In genomic region chrX:20456971-20457370, GRCh38 we compare ENCODE assay signal across 25 cellular contexts.
DNase-seq lines count a peak whose midpoint lies in the region; ATAC-seq, FAIRE-seq and TF ChIP-seq lines count a peak whose summit lies in the region.
"Had no signal": no experiment of that assay in that cellular context is flagged by ENCODE, and none has a peak within 500 bp of the region (broad histone marks: within the 10 kb centered on the region; RNA-seq: fewer than 3 reads in every experiment).

No MANE protein-coding gene starts in this region.

- H3K27me3 ChIP-seq in astrocyte (ENCODE audit: insufficient read depth, low read length) (no peaks in the 10 kb centered on the region), neural cell (ENCODE audit: insufficient read depth, low read depth, low read length) (no peaks in the 10 kb centered on the region)
- H3K27me3 ChIP-seq: BE2C, BLaER1 had no signal

- 26% methylated on average over 1 of the region's 1 CpG for WGBS in A549 (ENCODE audit: missing lambda C conversion rate)

- H3K36me3 ChIP-seq in astrocyte (ENCODE audit: insufficient read depth, low read length) (no peaks in the 10 kb centered on the region), neural cell (ENCODE audit: insufficient read depth, low read length) (no peaks in the 10 kb centered on the region)
- H3K36me3 ChIP-seq: BE2C, BLaER1 had no signal

- H3K9ac ChIP-seq in astrocyte (ENCODE audit: low read length) = no peak overlapping the region
- no peak overlapping the region for H3K9ac ChIP-seq in neural cell (ENCODE audit: low read length)
- H3K9ac ChIP-seq: BLaER1 had no signal

- H3K79me2 ChIP-seq in astrocyte (ENCODE audit: insufficient read depth, low read length) = no peaks in the 10 kb centered on the region
- H3K79me2 ChIP-seq in neural cell (replicated peaks; ENCODE audit: insufficient read depth, low read length) = no peaks in the 10 kb centered on the region

- no peaks in the 10 kb centered on the region for H3K36me3 Mint-ChIP-seq in astrocyte (ENCODE audit: low read depth, unreplicated experiment)
- H3K36me3 Mint-ChIP-seq: CD14-positive monocyte; CD4-positive, alpha-beta memory T cell; CD4-positive, CD25-positive, alpha-beta regulatory T cell had no signal

- no peaks in the 10 kb centered on the region for H3K9me2 ChIP-seq in neural cell (ENCODE audit: insufficient read depth, low read length)

- TF ChIP-seq RAD21 in A549 (conservative IDR thresholded peaks at IDR 0.05 in 1 of 2, IDR thresholded peaks at IDR 0.05 in 1 of 2) (no peak), neural cell (conservative IDR thresholded peaks at IDR 0.05) (no peak)

- H3K4me3 ChIP-seq in A549 = no peak overlapping the region
- no peak overlapping the region for H3K4me3 ChIP-seq in astrocyte (ENCODE audit: insufficient read depth, low read depth, low read length)
- H3K4me3 ChIP-seq in neural cell (ENCODE audit: low read length) = no peak overlapping the region
- H3K4me3 ChIP-seq: BLaER1, GM12878 had no signal

- TF ChIP-seq CTCF in A549 (IDR thresholded peaks at IDR 0.05) (no peak), astrocyte (IDR thresholded peaks at IDR 0.05; ENCODE audit: insufficient read depth, low read depth, low read length) (no peak), neural cell (IDR thresholded peaks at IDR 0.05; ENCODE audit: poor library complexity, severe bottlenecking) (no peak)

- peaks cover 3% of the 10 kb centered on the region for H3K4me1 Mint-ChIP-seq in astrocyte (ENCODE audit: low read depth, unreplicated experiment)

- no peak for DNase-seq in A549 (ENCODE audit: low read depth in 1 of 2, low spot score in 1 of 2)
- DNase-seq in NCI-H2227 treated with DMSO at 0.1 percent for 48 hours (lab: John Stamatoyannopoulos, UW) = peak; percentile 65
- DNase-seq in astrocyte (ENCODE audit: low read depth) = no peak
- no peak for DNase-seq in anterior cingulate cortex (lab: John Stamatoyannopoulos, UW)
- DNase-seq in NCI-H187 treated with DMSO at 0.1 percent for 48 hours (lab: John Stamatoyannopoulos, UW) = no peak
- no peak for DNase-seq in effector CD4-positive, alpha-beta T cell
- DNase-seq: ACHN; BE2C; C1 segment of cervical spinal cord; CD4-positive, alpha-beta memory T cell; CD4-positive, CD25-positive, alpha-beta regulatory T cell; CD8-positive, alpha-beta memory T cell; COR-L47; DMS 273 treated with DMSO at 0.1 percent for 48 hours; DMS153; DMS53; DND-41; EL; GDM1 had no signal

- H3F3A ChIP-seq in neural cell (ENCODE audit: insufficient read depth, low read length, poor library complexity, severe bottlenecking) = no peaks in the 10 kb centered on the region

- H3K9me3 Mint-ChIP-seq in astrocyte (ENCODE audit: unreplicated experiment) = no peaks in the 10 kb centered on the region
- H3K9me3 Mint-ChIP-seq: CD4-positive, CD25-positive, alpha-beta regulatory T cell; CD8-positive, alpha-beta memory T cell had no signal

- TF ChIP-seq POLR2A in A549 (IDR thresholded peaks at IDR 0.05; ENCODE audit: low read length) = no peak

- no peaks in the 10 kb centered on the region for H3K9me3 ChIP-seq in A549
- no peaks in the 10 kb centered on the region for H3K9me3 ChIP-seq in astrocyte (ENCODE audit: insufficient read depth, low read depth, low read length)
- H3K9me3 ChIP-seq in neural cell (ENCODE audit: low read length) = no peaks in the 10 kb centered on the region
- H3K9me3 ChIP-seq: BE2C had no signal

- H3K4me3 Mint-ChIP-seq in astrocyte (ENCODE audit: unreplicated experiment) = no peak overlapping the region
- H3K4me3 Mint-ChIP-seq: CD14-positive monocyte; CD4-positive, alpha-beta memory T cell; CD4-positive, CD25-positive, alpha-beta regulatory T cell; CD8-positive, alpha-beta memory T cell had no signal

- FAIRE-seq in A549 (lab: Jason Lieb, UNC) = peak; percentile 76
- peak; percentile 81 for FAIRE-seq in astrocyte (lab: Jason Lieb, UNC)
- FAIRE-seq: GM12878, GM18507 had no signal

- H3K27ac ChIP-seq in A549 = no peak overlapping the region
- no peak overlapping the region for H3K27ac ChIP-seq in astrocyte (ENCODE audit: low read depth, low read length)
- no peak overlapping the region for H3K27ac ChIP-seq in neural cell (ENCODE audit: low read length)
- H3K27ac ChIP-seq: 22Rv1, BLaER1 had no signal

- H2AFZ ChIP-seq in astrocyte (ENCODE audit: low read depth, low read length) (no peak overlapping the region), neural cell (ENCODE audit: low read depth, low read length) (no peak overlapping the region)

- ATAC-seq in A549 = no peak
- ATAC-seq: GM12878 had no signal

- POLR2A ChIA-PET in A549 (lab: Yijun Ruan, JAX) = no interaction called here

- no peak overlapping the region for H3K27ac Mint-ChIP-seq in astrocyte (ENCODE audit: unreplicated experiment)
- H3K27ac Mint-ChIP-seq: CD14-positive monocyte; CD4-positive, alpha-beta memory T cell; CD4-positive, CD25-positive, alpha-beta regulatory T cell had no signal

- no peak overlapping the region for H3K4me2 ChIP-seq in A549
- no peak overlapping the region for H3K4me2 ChIP-seq in astrocyte (ENCODE audit: low read length)
- no peak overlapping the region for H3K4me2 ChIP-seq in neural cell (ENCODE audit: low read length)
- H3K4me2 ChIP-seq: BLaER1 had no signal

- H3K4me1 ChIP-seq in A549 (0 out of 3 replicates have a peak, but pooled peaks cover 5% of the 10 kb centered on the region), astrocyte (ENCODE audit: insufficient read depth, low read length) (peaks cover 6% of the 10 kb centered on the region)
- H3K4me1 ChIP-seq: BE2C had no signal

- CTCF ChIA-PET in A549 (lab: Yijun Ruan, JAX) = interaction anchor here (0.6 to 1.0 kb wide), 2 partner anchors 186 to 204 kb away, joined by 3 read pairs; no protein-coding TSS in a partner anchor

- H4K20me1 ChIP-seq in astrocyte (ENCODE audit: insufficient read depth, low read length) = no peaks in the 10 kb centered on the region
- H4K20me1 ChIP-seq in neural cell (ENCODE audit: insufficient read depth) = no peaks in the 10 kb centered on the region
- H4K20me1 ChIP-seq: BLaER1 had no signal

- H3K27me3 Mint-ChIP-seq in astrocyte (ENCODE audit: low read depth, unreplicated experiment) = no peaks in the 10 kb centered on the region
- H3K27me3 Mint-ChIP-seq: CD4-positive, alpha-beta memory T cell; CD4-positive, CD25-positive, alpha-beta regulatory T cell had no signal

- TF ChIP-seq EP300 in A549 (IDR thresholded peaks at IDR 0.05) (no peak), neural cell (conservative IDR thresholded peaks at IDR 0.05; ENCODE audit: poor library complexity, severe bottlenecking) (peak; percentile 60)

TF ChIP-seq in A549, 52 proteins besides CTCF, POLR2A, EP300 and RAD21:
- TF ChIP-seq CBX8 (IDR thresholded peaks at IDR 0.05) = no peak
- no peak for TF ChIP-seq KDM5A (IDR thresholded peaks at IDR 0.05)
- TF ChIP-seq CHD4 (IDR thresholded peaks at IDR 0.05; ENCODE audit: borderline replicate concordance) = no peak
- TF ChIP-seq JUNB (IDR thresholded peaks at IDR 0.05) = no peak
- no peak for TF ChIP-seq ZSCAN20 (CRISPR knock-in tag; IDR thresholded peaks at IDR 0.05)
- TF ChIP-seq NPAS2 (CRISPR knock-in tag; IDR thresholded peaks at IDR 0.05; ENCODE audit: borderline replicate concordance) = no peak
- TF ChIP-seq MAFK (IDR thresholded peaks at IDR 0.05; ENCODE audit: partially characterized antibody) = no peak
- no peak for TF ChIP-seq RCOR1 (IDR thresholded peaks at IDR 0.05; ENCODE audit: low read depth, low read length)

TF ChIP-seq in neural cell, 6 proteins besides CTCF, POLR2A, EP300 and RAD21:
- TF ChIP-seq POLR2AphosphoS5 (IDR thresholded peaks at IDR 0.05) (peak; percentile 87), TAF1 (IDR thresholded peaks at IDR 0.05; ENCODE audit: low read depth) (no peak), REST (IDR thresholded peaks at IDR 0.05; ENCODE audit: borderline replicate concordance) (peak; percentile 27)
